In the genomic region with DNA sequence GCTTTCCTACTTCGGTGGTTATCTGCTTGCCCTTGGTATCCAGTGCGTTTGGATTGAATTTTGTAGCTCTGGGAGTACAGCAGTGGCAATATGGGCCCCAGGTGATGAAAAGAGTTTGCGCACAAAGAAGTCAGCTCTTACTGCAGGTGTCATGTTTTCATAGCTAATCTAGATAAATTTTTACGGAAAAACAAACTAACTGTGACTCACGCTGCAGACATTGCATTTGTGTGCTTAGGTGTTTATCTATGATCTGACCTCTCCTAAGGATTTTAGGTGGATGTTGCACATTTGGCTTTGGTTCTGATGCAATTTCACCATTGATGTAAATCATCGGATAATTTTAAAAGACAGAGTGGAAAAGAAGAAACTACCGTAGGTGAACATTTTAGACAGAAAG, we compare ENCODE assay signal across 12 cellular contexts.
DNase-seq lines count a peak whose midpoint lies in the region; ATAC-seq and TF ChIP-seq lines count a peak whose summit lies in the region.
"Had no signal": no experiment of that assay in that cellular context is flagged by ENCODE, and none has a peak within 500 bp of the region (broad histone marks: within the 10 kb centered on the region; RNA-seq: fewer than 3 reads in every experiment).

No MANE protein-coding gene starts in this region.

- H3K4me2 ChIP-seq in DND-41 (ENCODE audit: insufficient read depth, low read length), result peak overlapping the region; percentile 40; the same call in 1 of the 2 replicates
- H3K4me2 ChIP-seq in parathyroid adenoma (ENCODE audit: low read length), result peak overlapping the region; percentile 55
- H3K4me2 ChIP-seq: BLaER1 had no signal

- H3K9ac ChIP-seq in DND-41 (ENCODE audit: low read depth, low read length) (no peak overlapping the region; the same call in 1 of the 2 replicates), parathyroid adenoma (no peak overlapping the region)
- H3K9ac ChIP-seq: BLaER1 had no signal

- H3K27ac ChIP-seq in DND-41 (ENCODE audit: low read length) (no peak overlapping the region), parathyroid adenoma (no peak overlapping the region)
- H3K27ac ChIP-seq: BLaER1, prostate gland had no signal

- no peak for DNase-seq in DND-41
- DNase-seq in M059J (ENCODE audit: low read depth), result peak; percentile 47
- peak; percentile 45 for DNase-seq in choroid plexus epithelial cell (ENCODE audit: low read depth)
- DNase-seq in activated CD8-positive, alpha-beta memory T cell treated with anti-CD3 and anti-CD28 coated beads for 24 hours, result no peak
- DNase-seq in UCSD-AML1 (lab: John Stamatoyannopoulos, UW; ENCODE audit: unreplicated experiment), result no peak
- DNase-seq: activated gamma-delta T cell; effector memory CD4-positive, alpha-beta T cell; left cardiac atrium had no signal

- H3K4me3 ChIP-seq in DND-41 (ENCODE audit: low read depth in 1 of 2, low read length in 2 of 2) (no peak overlapping the region), choroid plexus epithelial cell (ENCODE audit: low read depth, low read length) (no peak overlapping the region), parathyroid adenoma (ENCODE audit: low read depth, low read length) (no peak overlapping the region)
- H3K4me3 ChIP-seq: BLaER1, prostate gland had no signal

- H3K4me1 ChIP-seq in DND-41 (ENCODE audit: insufficient read depth, low read length) (peaks cover 23% of the 10 kb centered on the region), parathyroid adenoma (no peaks in the 10 kb centered on the region)
- H3K4me1 ChIP-seq: BLaER1, prostate gland had no signal

- TF ChIP-seq CTCF in DND-41 (IDR thresholded peaks at IDR 0.05; ENCODE audit: borderline replicate concordance, extremely low read depth, low read length, poor library complexity, severe bottlenecking) (no peak), choroid plexus epithelial cell (conservative IDR thresholded peaks at IDR 0.05; ENCODE audit: low read depth, low read length) (no peak), parathyroid adenoma (IDR thresholded peaks at IDR 0.05) (no peak)

- no peaks in the 10 kb centered on the region for H3K36me3 ChIP-seq in DND-41 (ENCODE audit: insufficient read depth, low read length)
- no peaks in the 10 kb centered on the region for H3K36me3 ChIP-seq in parathyroid adenoma (ENCODE audit: control insufficient read depth, insufficient read depth, low read length)
- H3K36me3 ChIP-seq: BLaER1, prostate gland had no signal

- no peak for ATAC-seq in DND-41 (ENCODE audit: insufficient read depth, low read depth)
- no peak for ATAC-seq in GM19463 (IDR thresholded peaks at IDR 0.05; ENCODE audit: unreplicated experiment)

- no peaks in the 10 kb centered on the region for H3K27me3 ChIP-seq in DND-41 (ENCODE audit: insufficient read depth, low read length, poor library complexity)
- no peaks in the 10 kb centered on the region for H3K27me3 ChIP-seq in parathyroid adenoma (ENCODE audit: control insufficient read depth, insufficient read depth, low read length)
- H3K27me3 ChIP-seq: BLaER1 had no signal

- H2AFZ ChIP-seq in DND-41 (ENCODE audit: low read depth, low read length) (no peak overlapping the region), parathyroid adenoma (peak overlapping the region; percentile 44)

- H3K9me3 ChIP-seq in DND-41 (ENCODE audit: insufficient read depth, low read length, severe bottlenecking) (no peaks in the 10 kb centered on the region), parathyroid adenoma (ENCODE audit: control insufficient read depth, low read length) (no peaks in the 10 kb centered on the region)
- H3K9me3 ChIP-seq: BLaER1, prostate gland had no signal

- H3K79me2 ChIP-seq in DND-41 (ENCODE audit: insufficient read depth, low read length), result no peaks in the 10 kb centered on the region
- H3K79me2 ChIP-seq in parathyroid adenoma, result no peaks in the 10 kb centered on the region

- H4K20me1 ChIP-seq in DND-41 (ENCODE audit: insufficient read depth, low read length), result no peaks in the 10 kb centered on the region
- H4K20me1 ChIP-seq: BLaER1 had no signal

Comparison
In these comparisons a context has a peak if more than half of its experiments do, and no peak if none do; other contexts are left out.
1. DNase-seq: peak in M059J (single experiment) and choroid plexus epithelial cell (single experiment); none in DND-41 (single experiment), activated CD8-positive, alpha-beta memory T cell treated with anti-CD3 and anti-CD28 coated beads for 24 hours (single experiment) and UCSD-AML1 (single experiment).